1 cellular context compared by ENCODE assay signal in genomic region chr12:666766-667308, GRCh38.
TF ChIP-seq lines count a peak whose summit lies in the region.

No MANE protein-coding gene starts in this region.

TF ChIP-seq in GM12878, 131 proteins besides CTCF, POLR2A, EP300 and RAD21 (continued from another document):
- TF ChIP-seq NKRF (conservative IDR thresholded peaks at IDR 0.05) (no peak; the same call in 1 of the 2 replicates), CHD2 (IDR thresholded peaks at IDR 0.05; ENCODE audit: borderline replicate concordance, low read depth, low read length) (no peak), RELA (IDR thresholded peaks at IDR 0.05; ENCODE audit: borderline replicate concordance, partially characterized antibody) (no peak), RUNX3 (IDR thresholded peaks at IDR 0.05; ENCODE audit: low read length) (peak; percentile 63), EED (IDR thresholded peaks at IDR 0.05; ENCODE audit: low read depth) (peak; percentile 53; the same call in 1 of the 2 replicates), RAD51 (IDR thresholded peaks at IDR 0.05) (peak; percentile 68), BCLAF1 (IDR thresholded peaks at IDR 0.05) (no peak), KDM1A (IDR thresholded peaks at IDR 0.05; ENCODE audit: borderline replicate concordance) (no peak), MTA3 (IDR thresholded peaks at IDR 0.05; ENCODE audit: borderline replicate concordance, low read length) (peak; percentile 77)
- TF ChIP-seq, protein P1, sequence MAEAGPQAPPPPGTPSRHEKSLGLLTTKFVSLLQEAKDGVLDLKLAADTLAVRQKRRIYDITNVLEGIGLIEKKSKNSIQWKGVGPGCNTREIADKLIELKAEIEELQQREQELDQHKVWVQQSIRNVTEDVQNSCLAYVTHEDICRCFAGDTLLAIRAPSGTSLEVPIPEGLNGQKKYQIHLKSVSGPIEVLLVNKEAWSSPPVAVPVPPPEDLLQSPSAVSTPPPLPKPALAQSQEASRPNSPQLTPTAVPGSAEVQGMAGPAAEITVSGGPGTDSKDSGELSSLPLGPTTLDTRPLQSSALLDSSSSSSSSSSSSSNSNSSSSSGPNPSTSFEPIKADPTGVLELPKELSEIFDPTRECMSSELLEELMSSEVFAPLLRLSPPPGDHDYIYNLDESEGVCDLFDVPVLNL (IDR thresholded peaks at IDR 0.05; ENCODE audit: low read depth, low read length): no peak
- TF ChIP-seq, protein P2, sequence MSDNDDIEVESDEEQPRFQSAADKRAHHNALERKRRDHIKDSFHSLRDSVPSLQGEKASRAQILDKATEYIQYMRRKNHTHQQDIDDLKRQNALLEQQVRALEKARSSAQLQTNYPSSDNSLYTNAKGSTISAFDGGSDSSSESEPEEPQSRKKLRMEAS (IDR thresholded peaks at IDR 0.05; ENCODE audit: low read depth, low read length): peak; percentile 56; the same call in 1 of the 2 replicates
